Comparison of ENCODE assay signal across 1 cellular context in genomic region chr15:31296304-31297220, GRCh38.
TF ChIP-seq lines count a peak whose summit lies in the region.

No MANE protein-coding gene starts in this region.

TF ChIP-seq in HepG2, 621 proteins besides CTCF, POLR2A, EP300 and RAD21 (continued from another document and continues in another):
- TF ChIP-seq ZBTB37 (CRISPR knock-in tag; IDR thresholded peaks at IDR 0.05) (no peak), NR3C1 (CRISPR knock-in tag; IDR thresholded peaks at IDR 0.05) (no peak), MAF1 (CRISPR knock-in tag; IDR thresholded peaks at IDR 0.05; ENCODE audit: borderline replicate concordance) (no peak), ZNF281 (CRISPR knock-in tag; IDR thresholded peaks at IDR 0.05; ENCODE audit: borderline replicate concordance) (peak; percentile 36; the same call in 1 of the 2 replicates), SPEN (CRISPR knock-in tag; IDR thresholded peaks at IDR 0.05; ENCODE audit: low read depth) (peak; percentile 75; the same call in 1 of the 2 replicates), ZNF44 (CRISPR knock-in tag; IDR thresholded peaks at IDR 0.05) (peak; percentile 59; the same call in 1 of the 2 replicates), MTF2 (CRISPR knock-in tag; IDR thresholded peaks at IDR 0.05; ENCODE audit: borderline replicate concordance) (peak; percentile 40; the same call in 1 of the 2 replicates), ISX (CRISPR knock-in tag; conservative IDR thresholded peaks at IDR 0.05) (0 out of 2 replicates have a peak, but pooled peaks have one; percentile 16), POGK (CRISPR knock-in tag; conservative IDR thresholded peaks at IDR 0.05) (peak; percentile 82), ZNF713 (CRISPR knock-in tag; IDR thresholded peaks at IDR 0.05) (no peak), PLRG1 (conservative IDR thresholded peaks at IDR 0.05) (no peak), MEIS2 (CRISPR knock-in tag; IDR thresholded peaks at IDR 0.05) (peak; percentile 76; the same call in 1 of the 2 replicates), CENPT (CRISPR knock-in tag; IDR thresholded peaks at IDR 0.05; ENCODE audit: low read depth) (no peak), BRCA1 (CRISPR knock-in tag; IDR thresholded peaks at IDR 0.05) (0 out of 2 replicates have a peak, but pooled peaks have one; percentile 54), ZSCAN5A (CRISPR knock-in tag; IDR thresholded peaks at IDR 0.05; ENCODE audit: borderline replicate concordance) (peak; percentile 62; the same call in 1 of the 2 replicates), EEA1 (CRISPR knock-in tag; IDR thresholded peaks at IDR 0.05; ENCODE audit: borderline replicate concordance) (no peak), ZNF20 (CRISPR knock-in tag; IDR thresholded peaks at IDR 0.05) (no peak), ZNF720 (CRISPR knock-in tag; IDR thresholded peaks at IDR 0.05) (no peak), ZNF121 (CRISPR knock-in tag; IDR thresholded peaks at IDR 0.05) (no peak), SMAD1 (CRISPR knock-in tag; IDR thresholded peaks at IDR 0.05; ENCODE audit: borderline replicate concordance, low read depth) (0 out of 2 replicates have a peak, but pooled peaks have one; percentile 44), SYNCRIP (IDR thresholded peaks at IDR 0.05; ENCODE audit: insufficient read depth, low read depth, low read length) (no peak), ZNF75D (CRISPR knock-in tag; IDR thresholded peaks at IDR 0.05; ENCODE audit: borderline replicate concordance) (no peak), HNRNPL (IDR thresholded peaks at IDR 0.05; ENCODE audit: low read depth, low read length) (peak; percentile 99), ZNF652 (CRISPR knock-in tag; IDR thresholded peaks at IDR 0.05; ENCODE audit: borderline replicate concordance, low read depth) (no peak), GLI4 (CRISPR knock-in tag; IDR thresholded peaks at IDR 0.05; ENCODE audit: borderline replicate concordance) (0 out of 2 replicates have a peak, but pooled peaks have one; percentile 63), HOXA7 (CRISPR knock-in tag; IDR thresholded peaks at IDR 0.05) (no peak), ZNF460 (CRISPR knock-in tag; IDR thresholded peaks at IDR 0.05; ENCODE audit: borderline replicate concordance) (no peak), ZFP1 (CRISPR knock-in tag; IDR thresholded peaks at IDR 0.05) (peak; percentile 30; the same call in 1 of the 2 replicates), SNAPC5 (CRISPR knock-in tag; IDR thresholded peaks at IDR 0.05; ENCODE audit: borderline replicate concordance) (0 out of 2 replicates have a peak, but pooled peaks have one; percentile 50), HES4 (CRISPR knock-in tag; IDR thresholded peaks at IDR 0.05; ENCODE audit: borderline replicate concordance) (no peak), GMEB1 (CRISPR knock-in tag; IDR thresholded peaks at IDR 0.05; ENCODE audit: borderline replicate concordance) (peak; percentile 78; the same call in 1 of the 2 replicates), ZNF549 (CRISPR knock-in tag; IDR thresholded peaks at IDR 0.05) (no peak), E2F2 (CRISPR knock-in tag; IDR thresholded peaks at IDR 0.05; ENCODE audit: borderline replicate concordance) (no peak), REL (CRISPR knock-in tag; conservative IDR thresholded peaks at IDR 0.05) (no peak), FOXP4 (CRISPR knock-in tag; IDR thresholded peaks at IDR 0.05) (peak; percentile 98), POLR2G (IDR thresholded peaks at IDR 0.05; ENCODE audit: low read depth, low read length) (peak; percentile 55; the same call in 1 of the 2 replicates), KMT2B (CRISPR knock-in tag; IDR thresholded peaks at IDR 0.05) (no peak), ZNF607 (CRISPR knock-in tag; IDR thresholded peaks at IDR 0.05; ENCODE audit: borderline replicate concordance) (no peak), PRDM4 (CRISPR knock-in tag; IDR thresholded peaks at IDR 0.05; ENCODE audit: borderline replicate concordance) (no peak), TARDBP (CRISPR knock-in tag; IDR thresholded peaks at IDR 0.05) (peak; percentile 91), MTA3 (CRISPR knock-in tag; IDR thresholded peaks at IDR 0.05) (no peak), FUBP1 (CRISPR knock-in tag; IDR thresholded peaks at IDR 0.05; ENCODE audit: borderline replicate concordance) (0 out of 2 replicates have a peak, but pooled peaks have one; percentile 19), ZNF747 (CRISPR knock-in tag; IDR thresholded peaks at IDR 0.05; ENCODE audit: borderline replicate concordance) (peak; percentile 42; the same call in 1 of the 2 replicates), ZNF629 (CRISPR knock-in tag; conservative IDR thresholded peaks at IDR 0.05) (no peak; the same call in 1 of the 2 replicates), PTBP1 (IDR thresholded peaks at IDR 0.05; ENCODE audit: low read depth, low read length, poor library complexity, severe bottlenecking) (no peak), SP5 (CRISPR knock-in tag; IDR thresholded peaks at IDR 0.05; ENCODE audit: borderline replicate concordance, low read depth) (peak; percentile 90), FOXC1 (CRISPR knock-in tag; IDR thresholded peaks at IDR 0.05; ENCODE audit: borderline replicate concordance) (peak; percentile 79; the same call in 1 of the 2 replicates), ZSCAN9 (CRISPR knock-in tag; IDR thresholded peaks at IDR 0.05; ENCODE audit: borderline replicate concordance) (peak; percentile 82), KLF16 (CRISPR knock-in tag; IDR thresholded peaks at IDR 0.05) (peak in 1 of 2 experiments; percentile 90; a peak in 2 of 4 replicates), ZNF619 (CRISPR knock-in tag; IDR thresholded peaks at IDR 0.05) (no peak)
